Comparison of ENCODE assay signal across 19 cellular contexts in the genomic region with DNA sequence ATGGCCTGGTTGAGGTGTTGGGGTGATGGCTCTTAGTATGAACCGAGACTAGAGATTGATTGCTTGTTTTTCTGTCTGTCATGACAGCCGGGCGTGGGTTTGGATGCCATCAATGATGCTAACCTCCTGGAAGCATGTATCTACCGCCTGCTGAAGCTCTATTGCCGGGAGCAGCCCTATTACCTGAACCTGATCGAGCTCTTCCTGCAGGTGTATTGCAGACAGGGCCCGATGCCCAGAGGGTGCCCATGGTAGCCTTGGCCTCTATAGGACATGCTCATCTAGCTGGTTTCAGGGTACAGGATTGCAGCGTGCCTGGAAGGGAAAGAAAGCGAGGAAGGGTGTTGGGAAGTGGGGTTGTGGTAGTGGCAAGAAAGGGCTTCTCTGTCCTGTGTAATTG. TPM values are rescaled to one million over a fixed set of nuclear protein-coding genes. Genes with fewer than 3 reads are reported as not detected.
"Had no signal": no experiment of that assay in that cellular context is flagged by ENCODE, and none has a peak within 500 bp of the region (broad histone marks: within the 10 kb centered on the region; RNA-seq: fewer than 3 reads in every experiment).

No MANE protein-coding gene starts in this region.

- H3K27me3 ChIP-seq: ascending aorta, breast epithelium, esophagus squamous epithelium, neutrophil, tibial nerve had no signal

- H3K27me3 Mint-ChIP-seq: activated T-helper 17 cell treated with anti-CD3 and anti-CD28 coated beads, Interleukin-2, amount 50 U/mL, for 72 hours had no signal

- H3K27ac ChIP-seq: ascending aorta, breast epithelium, esophagus squamous epithelium, neutrophil, parathyroid adenoma, tibial nerve had no signal

- H3K27ac Mint-ChIP-seq: natural killer cell; T-helper 1 cell treated with Interleukin-12 subunit alpha and Interleukin-12 subunit beta and Interleukin-4 antibody, amounts not matched to agents 30 μg/mL and 1 μg/mL, for 36 hours had no signal

- H3K9me3 Mint-ChIP-seq: activated T-helper 17 cell treated with anti-CD3 and anti-CD28 coated beads, Interleukin-2, amount 50 U/mL, for 72 hours; immature natural killer cell; natural killer cell; T-helper 1 cell treated with Interleukin-12 subunit alpha and Interleukin-12 subunit beta and Interleukin-4 antibody, amounts not matched to agents 30 μg/mL and 1 μg/mL, for 36 hours had no signal

- H3K4me3 ChIP-seq: ascending aorta, breast epithelium, esophagus squamous epithelium, tibial nerve had no signal

- DNase-seq: activated CD4-positive, alpha-beta T cell treated with anti-CD3 and anti-CD28 coated beads, Interleukin-2, amount 50 U/mL, for 1 hour; activated naive CD4-positive, alpha-beta T cell; activated T-cell treated with anti-CD3 and anti-CD28 coated beads, Interleukin-2, amount 50 U/mL, for 1 hour; cortex of kidney; effector CD4-positive, alpha-beta T cell; esophagus squamous epithelium; immature natural killer cell; left ventricle myocardium superior; natural killer cell; stimulated activated naive CD4-positive, alpha-beta T cell treated with Interleukin-2 at 50 U/mL for 16 hours had no signal

- H2AFZ ChIP-seq: parathyroid adenoma had no signal

- H3K4me3 Mint-ChIP-seq: immature natural killer cell; natural killer cell; T-helper 1 cell treated with Interleukin-12 subunit alpha and Interleukin-12 subunit beta and Interleukin-4 antibody, amounts not matched to agents 30 μg/mL and 1 μg/mL, for 36 hours had no signal

- H3K36me3 Mint-ChIP-seq: natural killer cell had no signal

- H3K4me1 ChIP-seq: parathyroid adenoma had no signal

- H3K9me3 ChIP-seq: ascending aorta, breast epithelium, esophagus squamous epithelium, neutrophil, tibial nerve had no signal

- ATAC-seq: activated T-helper 17 cell treated with anti-CD3 and anti-CD28 coated beads, Interleukin-2, amount 50 U/mL, for 72 hours; left ventricle myocardium superior; natural killer cell had no signal

- H3K36me3 ChIP-seq: breast epithelium had no signal

- H3K9ac ChIP-seq: parathyroid adenoma had no signal

RNA-seq across cellular contexts. Expression of a gene that starts 16.8 kb away (rescaled TPM):
- total RNA-seq: activated T-helper 17 cell treated with anti-CD3 and anti-CD28 coated beads, Interleukin-2, amount 50 U/mL, for 72 hours; ascending aorta; endothelial cell of umbilical vein; left ventricle myocardium superior; mesenteric fat pad had no signal
- polyA plus RNA-seq: endothelial cell of umbilical vein, immature natural killer cell had no signal
